Comparison of ENCODE assay signal across 1 cellular context in genomic region chr3:128360705-128361271, GRCh38.
TF ChIP-seq lines count a peak whose summit lies in the region.

No MANE protein-coding gene starts in this region.

TF ChIP-seq in WTC11, 78 proteins besides CTCF, POLR2A, EP300 and RAD21 (continued from another document):
- TF ChIP-seq, protein P1, sequence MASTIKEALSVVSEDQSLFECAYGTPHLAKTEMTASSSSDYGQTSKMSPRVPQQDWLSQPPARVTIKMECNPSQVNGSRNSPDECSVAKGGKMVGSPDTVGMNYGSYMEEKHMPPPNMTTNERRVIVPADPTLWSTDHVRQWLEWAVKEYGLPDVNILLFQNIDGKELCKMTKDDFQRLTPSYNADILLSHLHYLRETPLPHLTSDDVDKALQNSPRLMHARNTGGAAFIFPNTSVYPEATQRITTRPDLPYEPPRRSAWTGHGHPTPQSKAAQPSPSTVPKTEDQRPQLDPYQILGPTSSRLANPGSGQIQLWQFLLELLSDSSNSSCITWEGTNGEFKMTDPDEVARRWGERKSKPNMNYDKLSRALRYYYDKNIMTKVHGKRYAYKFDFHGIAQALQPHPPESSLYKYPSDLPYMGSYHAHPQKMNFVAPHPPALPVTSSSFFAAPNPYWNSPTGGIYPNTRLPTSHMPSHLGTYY (CRISPR knock-in tag; IDR thresholded peaks at IDR 0.05), result no peak
- TF ChIP-seq NR2C2 (CRISPR knock-in tag; IDR thresholded peaks at IDR 0.05), result no peak
- no peak for TF ChIP-seq ELF4 (CRISPR knock-in tag; IDR thresholded peaks at IDR 0.05; ENCODE audit: low read depth)
- TF ChIP-seq ESRRA (CRISPR knock-in tag; IDR thresholded peaks at IDR 0.05; ENCODE audit: borderline replicate concordance), result no peak
- TF ChIP-seq KAT7 (CRISPR knock-in tag; IDR thresholded peaks at IDR 0.05; ENCODE audit: borderline replicate concordance), result no peak
- TF ChIP-seq ZNF671 (CRISPR knock-in tag; IDR thresholded peaks at IDR 0.05), result no peak
- TF ChIP-seq ZNF281 (CRISPR knock-in tag; IDR thresholded peaks at IDR 0.05), result no peak
- TF ChIP-seq NFATC4 (CRISPR knock-in tag; IDR thresholded peaks at IDR 0.05), result no peak
- TF ChIP-seq, protein P2, sequence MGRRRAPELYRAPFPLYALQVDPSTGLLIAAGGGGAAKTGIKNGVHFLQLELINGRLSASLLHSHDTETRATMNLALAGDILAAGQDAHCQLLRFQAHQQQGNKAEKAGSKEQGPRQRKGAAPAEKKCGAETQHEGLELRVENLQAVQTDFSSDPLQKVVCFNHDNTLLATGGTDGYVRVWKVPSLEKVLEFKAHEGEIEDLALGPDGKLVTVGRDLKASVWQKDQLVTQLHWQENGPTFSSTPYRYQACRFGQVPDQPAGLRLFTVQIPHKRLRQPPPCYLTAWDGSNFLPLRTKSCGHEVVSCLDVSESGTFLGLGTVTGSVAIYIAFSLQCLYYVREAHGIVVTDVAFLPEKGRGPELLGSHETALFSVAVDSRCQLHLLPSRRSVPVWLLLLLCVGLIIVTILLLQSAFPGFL (CRISPR knock-in tag; IDR thresholded peaks at IDR 0.05; ENCODE audit: borderline replicate concordance), result no peak
- TF ChIP-seq, protein P3, sequence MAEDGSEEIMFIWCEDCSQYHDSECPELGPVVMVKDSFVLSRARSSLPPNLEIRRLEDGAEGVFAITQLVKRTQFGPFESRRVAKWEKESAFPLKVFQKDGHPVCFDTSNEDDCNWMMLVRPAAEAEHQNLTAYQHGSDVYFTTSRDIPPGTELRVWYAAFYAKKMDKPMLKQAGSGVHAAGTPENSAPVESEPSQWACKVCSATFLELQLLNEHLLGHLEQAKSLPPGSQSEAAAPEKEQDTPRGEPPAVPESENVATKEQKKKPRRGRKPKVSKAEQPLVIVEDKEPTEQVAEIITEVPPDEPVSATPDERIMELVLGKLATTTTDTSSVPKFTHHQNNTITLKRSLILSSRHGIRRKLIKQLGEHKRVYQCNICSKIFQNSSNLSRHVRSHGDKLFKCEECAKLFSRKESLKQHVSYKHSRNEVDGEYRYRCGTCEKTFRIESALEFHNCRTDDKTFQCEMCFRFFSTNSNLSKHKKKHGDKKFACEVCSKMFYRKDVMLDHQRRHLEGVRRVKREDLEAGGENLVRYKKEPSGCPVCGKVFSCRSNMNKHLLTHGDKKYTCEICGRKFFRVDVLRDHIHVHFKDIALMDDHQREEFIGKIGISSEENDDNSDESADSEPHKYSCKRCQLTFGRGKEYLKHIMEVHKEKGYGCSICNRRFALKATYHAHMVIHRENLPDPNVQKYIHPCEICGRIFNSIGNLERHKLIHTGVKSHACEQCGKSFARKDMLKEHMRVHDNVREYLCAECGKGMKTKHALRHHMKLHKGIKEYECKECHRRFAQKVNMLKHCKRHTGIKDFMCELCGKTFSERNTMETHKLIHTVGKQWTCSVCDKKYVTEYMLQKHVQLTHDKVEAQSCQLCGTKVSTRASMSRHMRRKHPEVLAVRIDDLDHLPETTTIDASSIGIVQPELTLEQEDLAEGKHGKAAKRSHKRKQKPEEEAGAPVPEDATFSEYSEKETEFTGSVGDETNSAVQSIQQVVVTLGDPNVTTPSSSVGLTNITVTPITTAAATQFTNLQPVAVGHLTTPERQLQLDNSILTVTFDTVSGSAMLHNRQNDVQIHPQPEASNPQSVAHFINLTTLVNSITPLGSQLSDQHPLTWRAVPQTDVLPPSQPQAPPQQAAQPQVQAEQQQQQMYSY (CRISPR knock-in tag; IDR thresholded peaks at IDR 0.05), result no peak
- no peak for TF ChIP-seq USF1 (CRISPR knock-in tag; IDR thresholded peaks at IDR 0.05)
TF ChIP-seq in WTC11: peak in this region for 0.
